In genomic region chr6:34063641-34064040, GRCh38 we compare ENCODE assay signal across 16 cellular contexts.
A peak's percentile ranks its signal among the peaks of the same experiment; 100 is the strongest.
DNase-seq lines count a peak whose midpoint lies in the region; ATAC-seq and TF ChIP-seq lines count a peak whose summit lies in the region.
"Had no signal": no experiment of that assay in that cellular context is flagged by ENCODE, and none has a peak within 500 bp of the region (broad histone marks: within the 10 kb centered on the region; RNA-seq: fewer than 3 reads in every experiment).

No MANE protein-coding gene starts in this region.

- CTCF ChIA-PET in activated naive CD4-positive, alpha-beta T cell treated with anti-CD3 and anti-CD28 coated beads for 36 hours (lab: Charles Lee): interaction anchor here (0.7 to 1.7 kb wide), 2 partner anchors 9 to 36 kb away, joined by 3 to 8 read pairs; no protein-coding TSS in a partner anchor

- peaks cover 3% of the 10 kb centered on the region for H3F3A ChIP-seq in neural progenitor cell (ENCODE audit: low read depth)

- DNase-seq in NCI-H1694 treated with DMSO at 0.1 percent for 48 hours (lab: John Stamatoyannopoulos, UW) (peak; percentile 27), NCI-H1694 (lab: John Stamatoyannopoulos, UW) (no peak), NCI-H524 (lab: John Stamatoyannopoulos, UW) (peak; percentile 96 to 98), cerebellar cortex (ENCODE audit: low spot score) (peak; percentile 96), neural progenitor cell (ENCODE audit: low spot score) (no peak), NCI-H526 treated with DMSO at 0.1 percent for 48 hours (lab: John Stamatoyannopoulos, UW) (no peak)
- DNase-seq in activated naive CD4-positive, alpha-beta T cell treated with anti-CD3 and anti-CD28 coated beads for 36 hours: no peak
- DNase-seq: NCI-H1417, NCI-H2081 treated with DMSO at 0.1 percent for 48 hours, NCI-H510A, PC-3, SK-N-SH had no signal

- no peak overlapping the region for H3K27ac Mint-ChIP-seq in neural progenitor cell
- no peak overlapping the region for H3K27ac Mint-ChIP-seq in activated naive CD4-positive, alpha-beta T cell treated with anti-CD3 and anti-CD28 coated beads for 36 hours

- H3K9me3 ChIP-seq in neural progenitor cell (ENCODE audit: low read depth): no peaks in the 10 kb centered on the region
- H3K9me3 ChIP-seq: BLaER1, SK-N-SH had no signal

- no peaks in the 10 kb centered on the region for H3K27me3 ChIP-seq in neural progenitor cell
- H3K27me3 ChIP-seq: BLaER1 had no signal

- H3K36me3 Mint-ChIP-seq in neural progenitor cell: no peaks in the 10 kb centered on the region
- no peaks in the 10 kb centered on the region for H3K36me3 Mint-ChIP-seq in activated naive CD4-positive, alpha-beta T cell treated with anti-CD3 and anti-CD28 coated beads for 36 hours (ENCODE audit: low read depth)

- H4K20me1 ChIP-seq in neural progenitor cell (ENCODE audit: low read depth): no peaks in the 10 kb centered on the region

- H3K4me3 ChIP-seq in neural progenitor cell: no peak overlapping the region
- H3K4me3 ChIP-seq: BLaER1 had no signal

- peaks cover 7% of the 10 kb centered on the region for H3K27me3 Mint-ChIP-seq in neural progenitor cell (ENCODE audit: insufficient read depth, low read depth)
- no peaks in the 10 kb centered on the region for H3K27me3 Mint-ChIP-seq in activated naive CD4-positive, alpha-beta T cell treated with anti-CD3 and anti-CD28 coated beads for 36 hours (ENCODE audit: low read depth)

- H3K36me3 ChIP-seq in neural progenitor cell: no peaks in the 10 kb centered on the region
- H3K36me3 ChIP-seq: BLaER1 had no signal

- peak overlapping the region; percentile 50 for H3K4me3 Mint-ChIP-seq in neural progenitor cell
- H3K4me3 Mint-ChIP-seq in activated naive CD4-positive, alpha-beta T cell treated with anti-CD3 and anti-CD28 coated beads for 36 hours: no peak overlapping the region

- H3K27ac ChIP-seq in neural progenitor cell: no peak overlapping the region
- H3K27ac ChIP-seq: 22Rv1, BLaER1 had no signal

- no peak overlapping the region for H3K4me2 ChIP-seq in neural progenitor cell
- H3K4me2 ChIP-seq: BLaER1, SK-N-SH had no signal

- intact Hi-C loops in activated naive CD4-positive, alpha-beta T cell treated with anti-CD3 and anti-CD28 coated beads for 36 hours (cut with micrococcal nuclease): no loop called here

- H3K4me1 Mint-ChIP-seq in neural progenitor cell: peaks cover 7% of the 10 kb centered on the region
- H3K4me1 Mint-ChIP-seq in activated naive CD4-positive, alpha-beta T cell treated with anti-CD3 and anti-CD28 coated beads for 36 hours (ENCODE audit: low read depth): no peaks in the 10 kb centered on the region

- H3K9me3 Mint-ChIP-seq in neural progenitor cell: no peaks in the 10 kb centered on the region
- H3K9me3 Mint-ChIP-seq in activated naive CD4-positive, alpha-beta T cell treated with anti-CD3 and anti-CD28 coated beads for 36 hours: no peaks in the 10 kb centered on the region

- peaks cover 3% of the 10 kb centered on the region for H3K4me1 ChIP-seq in neural progenitor cell

- TF ChIP-seq CTCF in neural progenitor cell (IDR thresholded peaks at IDR 0.05): no peak

- H2AFZ ChIP-seq in neural progenitor cell (replicated peaks): no peak overlapping the region

- no peak overlapping the region for H3K9ac ChIP-seq in neural progenitor cell
- H3K9ac ChIP-seq: BLaER1, SK-N-SH had no signal

- ATAC-seq in GM21528 (IDR thresholded peaks at IDR 0.05; ENCODE audit: low FRiP score, unreplicated experiment): no peak
- ATAC-seq: HCT116, PC-3 had no signal

- H3K79me2 ChIP-seq in neural progenitor cell (ENCODE audit: low read depth): no peaks in the 10 kb centered on the region

Comparison
In these comparisons a context has a peak if more than half of its experiments do, and no peak if none do; other contexts are left out.
1. DNase-seq: peak in NCI-H1694 treated with DMSO at 0.1 percent for 48 hours (single experiment), NCI-H524 (2 of 2) and cerebellar cortex (single experiment); none in NCI-H1694 (single experiment), neural progenitor cell (single experiment), NCI-H526 treated with DMSO at 0.1 percent for 48 hours (single experiment) and activated naive CD4-positive, alpha-beta T cell treated with anti-CD3 and anti-CD28 coated beads for 36 hours (single experiment).